1 cellular context compared by ENCODE assay signal in genomic region chr17:7309628-7310027, GRCh38.
A peak's percentile ranks its signal among the peaks of the same experiment; 100 is the strongest.
TF ChIP-seq lines count a peak whose summit lies in the region.

No MANE protein-coding gene starts in this region.

TF ChIP-seq in GM12878, 131 proteins besides CTCF, POLR2A, EP300 and RAD21:
- TF ChIP-seq RB1 (IDR thresholded peaks at IDR 0.05; ENCODE audit: borderline replicate concordance) (no peak), POU2F2 (IDR thresholded peaks at IDR 0.05; ENCODE audit: borderline replicate concordance, low read depth, low read length) (no peak), POLR2AphosphoS5 (IDR thresholded peaks at IDR 0.05; ENCODE audit: low read length) (peak; percentile 74), NFIC (IDR thresholded peaks at IDR 0.05; ENCODE audit: low read depth, low read length) (no peak), SREBF1 (IDR thresholded peaks at IDR 0.05; ENCODE audit: low read length) (no peak)
TF ChIP-seq in GM12878: peak in this region for 1.
